ENCODE assay signal across 8 cellular contexts in the genomic region with DNA sequence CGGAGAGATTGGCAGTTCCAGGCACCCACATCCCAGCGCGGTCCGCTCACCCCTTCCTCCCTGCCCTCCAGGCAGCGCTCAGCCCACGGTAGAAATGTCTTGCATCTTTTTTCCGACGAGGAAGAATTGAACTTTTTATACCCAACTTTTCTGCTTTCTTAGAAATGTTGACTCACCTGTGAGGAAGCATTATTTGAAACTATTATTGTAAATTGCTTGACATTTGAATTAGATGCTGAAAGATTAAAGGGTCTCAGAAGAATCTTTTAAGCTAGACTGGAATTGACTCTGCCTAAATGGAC. TPM values are rescaled to one million over a fixed set of nuclear protein-coding genes. Genes with fewer than 3 reads are reported as not detected.
DNase-seq lines count a peak whose midpoint lies in the region; FAIRE-seq and TF ChIP-seq lines count a peak whose summit lies in the region.

No MANE protein-coding gene starts in this region.

- no peaks in the 10 kb centered on the region for H3K9me3 Mint-ChIP-seq in activated naive CD8-positive, alpha-beta T cell treated with anti-CD3 and anti-CD28 coated beads for 36 hours

- no peaks in the 10 kb centered on the region for H3K36me3 Mint-ChIP-seq in activated naive CD8-positive, alpha-beta T cell treated with anti-CD3 and anti-CD28 coated beads for 36 hours

- DNase-seq in activated CD4-positive, alpha-beta T cell treated with anti-CD3 and anti-CD28 coated beads for 4 hours, result peak; percentile 50 to 57
- DNase-seq in activated CD4-positive, alpha-beta T cell treated with anti-CD3 and anti-CD28 coated beads, Interleukin-2, amount 50 U/mL, for 1 hour, result no peak
- no peak for DNase-seq in activated naive CD8-positive, alpha-beta T cell treated with anti-CD3 and anti-CD28 coated beads for 36 hours
- no peak for DNase-seq in kidney
- DNase-seq in substantia nigra (lab: John Stamatoyannopoulos, UW), result no peak
- DNase-seq in GM13977 (ENCODE audit: low spot score), result no peak
- no peak for DNase-seq in NCI-H2196 (lab: John Stamatoyannopoulos, UW; ENCODE audit: unreplicated experiment)
- no peak for DNase-seq in NCI-H226

- TF ChIP-seq CTCF in kidney (IDR thresholded peaks at IDR 0.05; ENCODE audit: borderline replicate concordance, extremely low read depth, insufficient read depth) (no peak), GM13977 (IDR thresholded peaks at IDR 0.05; ENCODE audit: extremely low read depth, insufficient read depth, missing control alignments) (no peak)

- peak overlapping the region in 1 of 2 donors; percentile 80 for H3K27ac ChIP-seq in kidney (ENCODE audit: low read depth in 2 of 2, low read length in 2 of 2)
- peak overlapping the region; percentile 78 for H3K27ac ChIP-seq in substantia nigra (ENCODE audit: low read depth, low read length, poor library complexity, severe bottlenecking)

- intact Hi-C loops in kidney (cut with DNase I), result no loop called here

- H3K36me3 ChIP-seq in kidney (ENCODE audit: control insufficient read depth in 1 of 2, insufficient read depth in 2 of 2, low read length in 2 of 2), result no peaks in the 10 kb centered on the region

- FAIRE-seq in kidney (lab: Jason Lieb, UNC), result no peak

- H3K4me1 Mint-ChIP-seq in activated naive CD8-positive, alpha-beta T cell treated with anti-CD3 and anti-CD28 coated beads for 36 hours, result peaks cover 21% of the 10 kb centered on the region

- in situ Hi-C loops in GM13977 (cut with MboI; ENCODE audit: low pct_unique_long_range_greater_than_20kb, low sequenced_read_pairs, unreplicated experiment), result loop anchor here (10.0 kb wide), 1 partner anchor 604 kb away; no protein-coding TSS in a partner anchor

- no peaks in the 10 kb centered on the region for H3K4me1 ChIP-seq in kidney (ENCODE audit: control insufficient read depth in 1 of 2, insufficient read depth in 1 of 2, low read depth in 1 of 2, low read length in 2 of 2)

- no peak overlapping the region for H3K27ac Mint-ChIP-seq in activated naive CD8-positive, alpha-beta T cell treated with anti-CD3 and anti-CD28 coated beads for 36 hours

- peak overlapping the region; percentile 51 to 68 for H3K4me3 ChIP-seq in kidney (ENCODE audit: low read length in 2 of 2)

- H3K9ac ChIP-seq in kidney (ENCODE audit: low read length in 2 of 2), result peak overlapping the region in 1 of 2 donors; percentile 47

- no peaks in the 10 kb centered on the region for H3K9me3 ChIP-seq in kidney (ENCODE audit: control insufficient read depth in 1 of 2, low read length in 2 of 2)

- peak overlapping the region; percentile 80 for H3K4me3 Mint-ChIP-seq in activated naive CD8-positive, alpha-beta T cell treated with anti-CD3 and anti-CD28 coated beads for 36 hours

- H3K27me3 Mint-ChIP-seq in activated naive CD8-positive, alpha-beta T cell treated with anti-CD3 and anti-CD28 coated beads for 36 hours, result peaks cover 66% of the 10 kb centered on the region

RNA-seq across cellular contexts. Expression of a gene that starts 0.9 kb away (rescaled TPM):
- 1 to 10 TPM; 1.6 to 1.7 TPM for total RNA-seq in activated naive CD8-positive, alpha-beta T cell treated with anti-CD3 and anti-CD28 coated beads for 36 hours
- total RNA-seq in kidney, result 20.2 TPM
- polyA plus RNA-seq in kidney (ENCODE audit: insufficient read depth, low read depth, low replicate concordance), result 4.0 TPM

Comparison
In these comparisons a context has a peak if more than half of its experiments do, and no peak if none do; other contexts are left out.
1. DNase-seq: peak in activated CD4-positive, alpha-beta T cell treated with anti-CD3 and anti-CD28 coated beads for 4 hours (2 of 2); none in activated CD4-positive, alpha-beta T cell treated with anti-CD3 and anti-CD28 coated beads, Interleukin-2, amount 50 U/mL, for 1 hour (single experiment), activated naive CD8-positive, alpha-beta T cell treated with anti-CD3 and anti-CD28 coated beads for 36 hours (single experiment), kidney (single experiment), substantia nigra (0 of 49), GM13977 (single experiment), NCI-H2196 (single experiment) and NCI-H226 (single experiment).